Comparison of ENCODE assay signal across 16 cellular contexts in the genomic region with DNA sequence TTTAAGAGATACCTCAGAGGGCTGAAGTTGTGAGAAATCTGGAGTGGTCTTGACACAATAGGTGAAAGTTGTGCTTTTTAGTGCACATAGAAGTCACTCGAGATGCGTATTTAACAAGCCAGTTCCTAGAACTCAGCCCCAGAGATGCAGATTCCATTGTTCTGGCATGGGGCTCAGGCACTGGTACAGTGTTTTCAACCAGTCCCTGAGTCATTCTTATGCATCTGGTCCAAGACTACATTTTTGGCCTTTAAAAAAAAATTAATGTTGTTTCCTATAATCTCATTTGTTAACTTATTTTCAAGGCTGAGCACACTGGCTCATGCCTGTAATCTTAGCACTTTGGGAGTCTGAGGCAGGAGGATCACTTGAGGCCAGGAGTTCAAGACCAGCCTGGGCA. TPM values are rescaled to one million over a fixed set of nuclear protein-coding genes. Genes with fewer than 3 reads are reported as not detected.
A peak's percentile ranks its signal among the peaks of the same experiment; 100 is the strongest.
DNase-seq lines count a peak whose midpoint lies in the region; ATAC-seq, FAIRE-seq and TF ChIP-seq lines count a peak whose summit lies in the region.
"Had no signal": no experiment of that assay in that cellular context is flagged by ENCODE, and none has a peak within 500 bp of the region (broad histone marks: within the 10 kb centered on the region; RNA-seq: fewer than 3 reads in every experiment).

No MANE protein-coding gene starts in this region.

- no peaks in the 10 kb centered on the region for H3K4me1 ChIP-seq in GM23338 (ENCODE audit: insufficient read depth)

- no peak overlapping the region for H3K4me2 ChIP-seq in GM23338

- no peaks in the 10 kb centered on the region for H3F3A ChIP-seq in GM23338 (replicated peaks; ENCODE audit: low read depth)

- no peaks in the 10 kb centered on the region for H3K4me1 Mint-ChIP-seq in GM23338

- H3K27me3 Mint-ChIP-seq in GM23338 (ENCODE audit: insufficient read depth, low read depth, poor library complexity): no peaks in the 10 kb centered on the region
- H3K27me3 Mint-ChIP-seq: CD4-positive, alpha-beta T cell had no signal

- FAIRE-seq in GM12892 (lab: Jason Lieb, UNC): peak; percentile 78
- FAIRE-seq: H1 had no signal

- no peak for TF ChIP-seq POLR2A in GM12892 (IDR thresholded peaks at IDR 0.05; ENCODE audit: low read depth, low read length)
- TF ChIP-seq POLR2A in lower leg skin (IDR thresholded peaks at IDR 0.05): no peak

- DNase-seq in GM12892 (ENCODE audit: insufficient read length) (no peak), GM23338 (ENCODE audit: low spot score) (no peak), dermis blood vessel endothelial cell (peak; percentile 41), fibroblast of the aortic adventitia (ENCODE audit: low read depth) (peak; percentile 59), NCI-H524 treated with DMSO at 0.1 percent for 48 hours (lab: John Stamatoyannopoulos, UW) (no peak), lower leg skin (ENCODE audit: low spot score in 2 of 2) (no peak)
- DNase-seq: ACHN; CD4-positive, alpha-beta T cell; DMS79; HCEC 1CT; HFFc6; IMR-90; KBM-7 had no signal

- no peak overlapping the region for H3K27ac Mint-ChIP-seq in GM23338
- H3K27ac Mint-ChIP-seq: CD4-positive, alpha-beta T cell; HFFc6 had no signal

- 94 to 97% methylated on average over 2 of the region's 2 CpGs for WGBS in lower leg skin, 2 donors

- H3K27me3 ChIP-seq in GM23338 (ENCODE audit: insufficient read depth): no peaks in the 10 kb centered on the region
- H3K27me3 ChIP-seq: BLaER1 treated with 17β-estradiol and CSF1 and Interleukin-3, amounts not matched to agents 10 nM and 100 nM had no signal

- H3K9me2 ChIP-seq in GM23338 (ENCODE audit: insufficient read depth): no peaks in the 10 kb centered on the region; the same call in 1 of the 2 replicates

- H4K20me1 ChIP-seq in GM23338 (replicated peaks; ENCODE audit: insufficient read depth): no peaks in the 10 kb centered on the region
- H4K20me1 ChIP-seq: BLaER1 treated with 17β-estradiol and CSF1 and Interleukin-3, amounts not matched to agents 10 nM and 100 nM had no signal

- no peak overlapping the region for H3K27ac ChIP-seq in GM23338 (ENCODE audit: low read depth)
- H3K27ac ChIP-seq: BLaER1 treated with 17β-estradiol and CSF1 and Interleukin-3, amounts not matched to agents 10 nM and 100 nM had no signal

- no peaks in the 10 kb centered on the region; the same call in 1 of the 3 replicates for H3K9me3 Mint-ChIP-seq in GM23338
- H3K9me3 Mint-ChIP-seq: HFFc6 had no signal

- no peak overlapping the region for H3K4me3 Mint-ChIP-seq in GM23338
- H3K4me3 Mint-ChIP-seq: CD4-positive, alpha-beta T cell; HFFc6 had no signal

- no peak for ATAC-seq in GM23338
- no peak for ATAC-seq in HG02973 (IDR thresholded peaks at IDR 0.05; ENCODE audit: unreplicated experiment)

- H3K36me3 ChIP-seq in GM23338 (ENCODE audit: insufficient read depth): no peaks in the 10 kb centered on the region
- H3K36me3 ChIP-seq: BLaER1 treated with 17β-estradiol and CSF1 and Interleukin-3, amounts not matched to agents 10 nM and 100 nM had no signal

- no peaks in the 10 kb centered on the region for H3K79me2 ChIP-seq in GM23338 (replicated peaks; ENCODE audit: insufficient read depth)

- TF ChIP-seq CTCF in GM23338 (conservative IDR thresholded peaks at IDR 0.05; ENCODE audit: low read depth in 2 of 2): no peak
- no peak for TF ChIP-seq CTCF in fibroblast of the aortic adventitia (IDR thresholded peaks at IDR 0.05; ENCODE audit: insufficient read depth, low read length)
- no peak for TF ChIP-seq CTCF in lower leg skin (IDR thresholded peaks at IDR 0.05)

- intact Hi-C loops in lower leg skin (cut with DNase I; ENCODE audit: low total_unique reads): loop anchor here (10.0 kb wide), 1 partner anchor 234 kb away; no protein-coding TSS in a partner anchor

- no peaks in the 10 kb centered on the region for H3K36me3 Mint-ChIP-seq in GM23338 (ENCODE audit: low read depth)

- no peak overlapping the region for H3K4me3 ChIP-seq in GM23338
- H3K4me3 ChIP-seq in fibroblast of the aortic adventitia (ENCODE audit: low read depth, low read length): no peak overlapping the region
- H3K4me3 ChIP-seq in lower leg skin (ENCODE audit: low read depth, poor library complexity, severe bottlenecking): no peak overlapping the region
- H3K4me3 ChIP-seq: BLaER1 treated with 17β-estradiol and CSF1 and Interleukin-3, amounts not matched to agents 10 nM and 100 nM had no signal

- H2AFZ ChIP-seq in GM23338: 0 out of 2 replicates have a peak overlapping the region, but pooled peaks have one; percentile 2

TF ChIP-seq in GM23338, 12 proteins besides CTCF, POLR2A, EP300 and RAD21:
- no peak for TF ChIP-seq STAT1 (IDR thresholded peaks at IDR 0.05; ENCODE audit: unreplicated experiment)

RNA-seq across cellular contexts. Expression of gene PTTG1, which starts 29.6 kb away (rescaled TPM):
- polyA plus RNA-seq in GM12892 (2012; ENCODE audit: missing spikeins): 184 TPM
- 229 and 394 TPM in 2 replicates for total RNA-seq in GM23338 (2014; rRNA removed; shearing (Covaris generic))
- polyA plus RNA-seq in GM23338 (2016; fragmentation: Nextera tagmentation; extraction: Ambion mirVana): 579 and 620 TPM in 2 replicates
- total RNA-seq in dermis blood vessel endothelial cell: 60.4 and 190 TPM in 2 replicates
- total RNA-seq in fibroblast of the aortic adventitia (ENCODE audit: low replicate concordance): 107 and 154 TPM in 2 replicates
- 10 to 100 TPM; 31.5 to 46.3 (median 43.0) TPM for total RNA-seq in lower leg skin

RNA-seq across cellular contexts. Expression of gene SLU7, which starts 32.4 kb away (rescaled TPM):
- polyA plus RNA-seq in GM12892 (2012; ENCODE audit: missing spikeins): 53.8 TPM
- 27.0 and 33.2 TPM in 2 replicates for total RNA-seq in GM23338 (2014; rRNA removed; shearing (Covaris generic))
- 31.1 and 47.5 TPM in 2 replicates for polyA plus RNA-seq in GM23338 (2016; fragmentation: Nextera tagmentation; extraction: Ambion mirVana)
- total RNA-seq in dermis blood vessel endothelial cell: 84.8 and 96.5 TPM in 2 replicates
- 59.5 and 69.7 TPM in 2 replicates for total RNA-seq in fibroblast of the aortic adventitia (ENCODE audit: low replicate concordance)
- 100 to 1,000 TPM in 1 of 4 donors, 10 to 100 TPM in 3; 65.6 to 125 (median 87.5) TPM for total RNA-seq in lower leg skin

RNA-seq across cellular contexts. Expression of gene FAM200C, which starts 51.4 kb away (rescaled TPM):
- 3.2 TPM for polyA plus RNA-seq in GM12892 (2012; ENCODE audit: missing spikeins)
- 6.9 and 7.4 TPM in 2 replicates for total RNA-seq in GM23338 (2014; rRNA removed; shearing (Covaris generic))
- polyA plus RNA-seq in GM23338 (2016; fragmentation: Nextera tagmentation; extraction: Ambion mirVana): 3.3 and 4.6 TPM in 2 replicates
- 3.8 and 4.8 TPM in 2 replicates for total RNA-seq in dermis blood vessel endothelial cell
- 5.5 and 6.7 TPM in 2 replicates for total RNA-seq in fibroblast of the aortic adventitia (ENCODE audit: low replicate concordance)
- 1 to 10 TPM; 1.3 to 3.2 (median 2.3) TPM for total RNA-seq in lower leg skin

Comparison
In these comparisons a context has a peak if more than half of its experiments do, and no peak if none do; other contexts are left out.
1. DNase-seq: peak in dermis blood vessel endothelial cell (single experiment) and fibroblast of the aortic adventitia (single experiment); none in GM12892 (single experiment), GM23338 (single experiment), NCI-H524 treated with DMSO at 0.1 percent for 48 hours (single experiment) and lower leg skin (0 of 2).